ENCODE assay signal across 26 cellular contexts in the genomic region with DNA sequence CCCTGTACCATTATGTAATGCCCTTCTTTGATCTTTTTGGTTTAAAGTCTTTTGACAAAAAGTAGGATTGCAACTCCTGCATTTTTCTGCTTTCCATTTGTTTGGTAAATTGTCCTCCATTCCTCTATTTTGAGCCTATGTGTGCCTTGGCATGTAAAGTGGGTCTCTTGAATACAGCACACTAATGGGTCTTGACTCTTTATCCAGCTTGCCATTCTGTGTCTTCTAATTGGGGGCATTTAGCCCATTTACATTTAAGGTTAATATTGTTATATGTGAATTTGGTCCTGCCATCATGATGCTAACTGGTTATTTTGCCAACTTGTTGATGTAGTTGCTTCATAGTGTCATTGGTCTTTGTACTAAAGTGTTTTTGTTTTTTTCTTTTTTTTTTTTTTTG. TPM values are rescaled to one million over a fixed set of nuclear protein-coding genes. Genes with fewer than 3 reads are reported as not detected.
DNase-seq lines count a peak whose midpoint lies in the region; ATAC-seq, FAIRE-seq and TF ChIP-seq lines count a peak whose summit lies in the region.
"Had no signal": no experiment of that assay in that cellular context is flagged by ENCODE, and none has a peak within 500 bp of the region (broad histone marks: within the 10 kb centered on the region; RNA-seq: fewer than 3 reads in every experiment).

No MANE protein-coding gene starts in this region.

- no peaks in the 10 kb centered on the region for H3K9me1 ChIP-seq in endothelial cell of umbilical vein (replicated peaks; ENCODE audit: control insufficient read depth, extremely low read depth, insufficient read depth, low read length)

- no peak overlapping the region for H2AFZ ChIP-seq in GM12878 (ENCODE audit: control insufficient read depth, low read depth, low read length)
- no peak overlapping the region for H2AFZ ChIP-seq in endothelial cell of umbilical vein (ENCODE audit: low read depth, low read length)

- H3K36me3 Mint-ChIP-seq in activated CD4-positive, alpha-beta T cell treated with anti-CD3 and anti-CD28 coated beads for 36 hours (ENCODE audit: low read depth) = peaks cover 67% of the 10 kb centered on the region

- CTCF ChIA-PET in HEK293 (lab: Yijun Ruan, JAX) = no interaction called here
- CTCF ChIA-PET in GM12878 (lab: Yijun Ruan, JAX) = interaction anchor here (0.7 to 1.3 kb wide), 3 partner anchors 52 to 256 kb away, joined by 3 to 6 read pairs (median 4); no protein-coding TSS in a partner anchor
- CTCF ChIA-PET in endothelial cell of umbilical vein (lab: Charles Lee) = interaction anchor here (0.8 to 2.7 kb wide), 2 partner anchors 9 to 12 kb away, joined by 4 to 7 read pairs; no protein-coding TSS in a partner anchor
- CTCF ChIA-PET in activated CD4-positive, alpha-beta T cell treated with anti-CD3 and anti-CD28 coated beads for 36 hours (lab: Charles Lee) = no interaction called here

- H3K4me1 ChIP-seq in HEK293 (ENCODE audit: control insufficient read depth, insufficient read depth, low read length) = no peaks in the 10 kb centered on the region
- H3K4me1 ChIP-seq in GM12878 (ENCODE audit: control insufficient read depth, insufficient read depth, low read length) = no peaks in the 10 kb centered on the region
- H3K4me1 ChIP-seq in endothelial cell of umbilical vein (ENCODE audit: control insufficient read depth, extremely low read depth, insufficient read depth, low read length) = no peaks in the 10 kb centered on the region
- H3K4me1 ChIP-seq: A549, BE2C had no signal

- no peak for TF ChIP-seq RAD21 in GM12878 (IDR thresholded peaks at IDR 0.05; ENCODE audit: insufficient read depth, low read depth, low read length)

- no peak overlapping the region for H3K4me3 Mint-ChIP-seq in activated CD4-positive, alpha-beta T cell treated with anti-CD3 and anti-CD28 coated beads for 36 hours
- H3K4me3 Mint-ChIP-seq: CD14-positive monocyte had no signal

- FAIRE-seq in GM12878 (lab: Jason Lieb, UNC) = no peak
- peak; percentile 12 for FAIRE-seq in endothelial cell of umbilical vein (lab: Jason Lieb, UNC)
- FAIRE-seq: A549, GM12891, GM19239 had no signal

- H3K79me2 ChIP-seq in GM12878 (ENCODE audit: control insufficient read depth, insufficient read depth, low read length) (no peaks in the 10 kb centered on the region; the same call in 1 of the 2 replicates), endothelial cell of umbilical vein (ENCODE audit: control insufficient read depth, insufficient read depth, low read length) (no peaks in the 10 kb centered on the region)

- in situ Hi-C loops in GM12878 (cut with MboI) = no loop called here

- H3K27ac Mint-ChIP-seq in activated CD4-positive, alpha-beta T cell treated with anti-CD3 and anti-CD28 coated beads for 36 hours = no peak overlapping the region
- H3K27ac Mint-ChIP-seq: CD14-positive monocyte had no signal

- H3K36me3 ChIP-seq in HEK293 (ENCODE audit: control insufficient read depth in 2 of 2, insufficient read depth in 1 of 2, low read length in 2 of 2) = peaks cover 0 to 12% of the 10 kb centered on the region in 2 experiments; a peak in 1 of 3 replicates
- peaks cover 6 to 11% of the 10 kb centered on the region in 2 experiments; a peak in 3 of 4 replicates for H3K36me3 ChIP-seq in GM12878 (ENCODE audit: control insufficient read depth in 2 of 2, insufficient read depth in 2 of 2, low read length in 1 of 2)
- H3K36me3 ChIP-seq in endothelial cell of umbilical vein (ENCODE audit: control insufficient read depth in 2 of 2, extremely low read depth in 1 of 2, insufficient read depth in 2 of 2, low read length in 2 of 2) = no peaks in the 10 kb centered on the region
- H3K36me3 ChIP-seq: BE2C had no signal

- H3K27ac ChIP-seq in HEK293 (ENCODE audit: extremely low read depth, low read depth, low read length) (no peak overlapping the region), GM12878 (ENCODE audit: control insufficient read depth, insufficient read depth) (no peak overlapping the region), endothelial cell of umbilical vein (ENCODE audit: insufficient read depth, low read depth, low read length) (no peak overlapping the region), coronary artery (no peak overlapping the region)
- H3K27ac ChIP-seq: 22Rv1, A549, BLaER1 had no signal

- H3K4me3 ChIP-seq in HEK293 (ENCODE audit: low read depth, low read length) = no peak overlapping the region
- H3K4me3 ChIP-seq in GM12878 = no peak overlapping the region
- no peak overlapping the region for H3K4me3 ChIP-seq in endothelial cell of umbilical vein (replicated peaks in 1 of 3; ENCODE audit: insufficient read depth in 1 of 3, low read depth in 1 of 3, low read length in 3 of 3)
- H3K4me3 ChIP-seq in coronary artery = no peak overlapping the region
- H3K4me3 ChIP-seq: A549 had no signal

- BruUV-seq in GM12878 (replicated peaks; lab: Mats Ljungman, UMichigan) (no TSS peak), endothelial cell of umbilical vein (replicated peaks; lab: Mats Ljungman, UMichigan) (no TSS peak)

- H3K9ac ChIP-seq in GM12878 (ENCODE audit: control insufficient read depth, insufficient read depth, low read length) = no peak overlapping the region
- H3K9ac ChIP-seq in endothelial cell of umbilical vein (replicated peaks; ENCODE audit: extremely low read depth, insufficient read depth, low read length) = no peak overlapping the region
- H3K9ac ChIP-seq: BLaER1 had no signal

- intact Hi-C loops in GM12878 (cut with micrococcal nuclease; ENCODE audit: unreplicated experiment) = no loop called here
- intact Hi-C loops in endothelial cell of umbilical vein (cut with micrococcal nuclease) = no loop called here
- intact Hi-C loops in activated CD4-positive, alpha-beta T cell treated with anti-CD3 and anti-CD28 coated beads for 36 hours (cut with DNase I, micrococcal nuclease) = no loop called here

- DNase-seq in GM12878 (ENCODE audit: low read depth, low spot score) (no peak), endothelial cell of umbilical vein (ENCODE audit: low read depth, low spot score) (no peak), coronary artery (ENCODE audit: low spot score) (no peak)
- DNase-seq in activated CD4-positive, alpha-beta T cell treated with anti-CD3 and anti-CD28 coated beads for 36 hours = no peak
- DNase-seq: AML-193; BE2C; C1 segment of cervical spinal cord; CD4-positive, alpha-beta memory T cell; CD4-positive, CD25-positive, alpha-beta regulatory T cell; CD8-positive, alpha-beta memory T cell; COR-L47; DMS 273 treated with DMSO at 0.1 percent for 48 hours; DMS153; DMS53; DMS79; DND-41; EL; GDM1 had no signal

- RAD21 ChIA-PET in GM12878 (lab: Charles Lee; ENCODE audit: unreplicated experiment) = no interaction called here

- H3K9me3 Mint-ChIP-seq in activated CD4-positive, alpha-beta T cell treated with anti-CD3 and anti-CD28 coated beads for 36 hours (ENCODE audit: low read depth) = peaks cover 19% of the 10 kb centered on the region

- no peak for TF ChIP-seq POLR2A in GM12878 (IDR thresholded peaks at IDR 0.05; ENCODE audit: low read depth, low read length)
- no peak for TF ChIP-seq POLR2A in endothelial cell of umbilical vein (IDR thresholded peaks at IDR 0.05; ENCODE audit: low read depth, low read length)

- H3K4me2 ChIP-seq in GM12878 (ENCODE audit: control insufficient read depth, insufficient read depth) = no peak overlapping the region
- no peak overlapping the region for H3K4me2 ChIP-seq in endothelial cell of umbilical vein (ENCODE audit: insufficient read depth, low read length)
- H3K4me2 ChIP-seq: A549, BLaER1 had no signal

- dilution Hi-C loops in endothelial cell of umbilical vein (cut with MboI; ENCODE audit: extremely low pct_ligation_motif_present, low sequenced_read_pairs) = no loop called here

- POLR2A ChIA-PET in HEK293 (lab: Yijun Ruan, JAX) = no interaction called here
- POLR2A ChIA-PET in GM12878 (lab: Charles Lee) = interaction anchor here (0.6 to 0.7 kb wide), 3 partner anchors 21 to 188 kb away, joined by 3 to 4 read pairs (median 4); no protein-coding TSS in a partner anchor
- POLR2A ChIA-PET in endothelial cell of umbilical vein (lab: Charles Lee) = no interaction called here
- POLR2A ChIA-PET in activated CD4-positive, alpha-beta T cell treated with anti-CD3 and anti-CD28 coated beads for 36 hours (lab: Charles Lee) = no interaction called here

- ATAC-seq in GM12878 = no peak
- no peak for ATAC-seq in GM21528 (IDR thresholded peaks at IDR 0.05; ENCODE audit: low FRiP score, unreplicated experiment)
- no peak for ATAC-seq in activated CD4-positive, alpha-beta T cell treated with anti-CD3 and anti-CD28 coated beads for 36 hours
- ATAC-seq: A549 had no signal

- H3K27me3 ChIP-seq in GM12878 (replicated peaks in 1 of 2; ENCODE audit: control insufficient read depth in 2 of 2, insufficient read depth in 2 of 2, low read length in 1 of 2) (no peaks in the 10 kb centered on the region), endothelial cell of umbilical vein (ENCODE audit: control insufficient read depth in 2 of 2, insufficient read depth in 2 of 2, low read length in 2 of 2) (no peaks in the 10 kb centered on the region)
- H3K27me3 ChIP-seq: BE2C, BLaER1 had no signal

- H3K4me1 Mint-ChIP-seq in activated CD4-positive, alpha-beta T cell treated with anti-CD3 and anti-CD28 coated beads for 36 hours = peaks cover 4% of the 10 kb centered on the region

- TF ChIP-seq CTCF in HEK293 (tag by site-specific recombination; IDR thresholded peaks at IDR 0.05) (no peak), GM12878 (IDR thresholded peaks at IDR 0.05 in 2 of 3, conservative IDR thresholded peaks at IDR 0.05 in 1 of 3; ENCODE audit: control insufficient read depth in 2 of 3, extremely low read depth in 1 of 3, insufficient read depth in 1 of 3, low read depth in 3 of 3, low read length in 3 of 3) (no peak), endothelial cell of umbilical vein (IDR thresholded peaks at IDR 0.05; ENCODE audit: extremely low read depth in 1 of 2, insufficient read depth in 1 of 2, low read depth in 1 of 2, low read length in 2 of 2) (no peak), coronary artery (IDR thresholded peaks at IDR 0.05) (no peak)

- H3K9me3 ChIP-seq in HEK293 (ENCODE audit: control insufficient read depth, insufficient read depth, low read depth, low read length) = no peaks in the 10 kb centered on the region
- H3K9me3 ChIP-seq in GM12878 (replicated peaks; ENCODE audit: control insufficient read depth, insufficient read depth, low read length) = peaks cover 11% of the 10 kb centered on the region; the same call in 2 of the 3 replicates
- no peaks in the 10 kb centered on the region for H3K9me3 ChIP-seq in endothelial cell of umbilical vein (replicated peaks; ENCODE audit: control insufficient read depth, insufficient read depth, low read length)
- H3K9me3 ChIP-seq: BE2C had no signal

- H3K27me3 Mint-ChIP-seq in activated CD4-positive, alpha-beta T cell treated with anti-CD3 and anti-CD28 coated beads for 36 hours = no peaks in the 10 kb centered on the region
- H3K27me3 Mint-ChIP-seq: CD4-positive, alpha-beta memory T cell; CD4-positive, CD25-positive, alpha-beta regulatory T cell; CD8-positive, alpha-beta memory T cell had no signal

- SMC1A ChIA-PET in GM12878 (lab: Charles Lee; ENCODE audit: uncharacterized antibody, unreplicated experiment) = interaction anchor here (0.6 to 2.8 kb wide), 9 partner anchors 9 to 137 kb away, joined by 3 to 7 read pairs (median 5); no protein-coding TSS in a partner anchor

- H4K20me1 ChIP-seq in GM12878 (ENCODE audit: control insufficient read depth, insufficient read depth) = no peaks in the 10 kb centered on the region
- no peaks in the 10 kb centered on the region for H4K20me1 ChIP-seq in endothelial cell of umbilical vein (replicated peaks; ENCODE audit: control insufficient read depth, extremely low read depth, insufficient read depth, low read length)
- H4K20me1 ChIP-seq: BLaER1 had no signal

- no peak for TF ChIP-seq EP300 in GM12878 (IDR thresholded peaks at IDR 0.05; ENCODE audit: borderline replicate concordance in 1 of 2, control insufficient read depth in 1 of 2, low read depth in 2 of 2, low read length in 2 of 2)

RNA-seq across cellular contexts. Expression of gene CMC1, which starts 32.4 kb away (rescaled TPM):
- total RNA-seq in GM12878 (2013; cell fraction: nucleolus; rRNA removed) = 59.0 and 65.7 TPM in 2 replicates
- 12.3 and 13.8 TPM in 2 replicates for total RNA-seq in GM12878 (2014; rRNA removed)
- 15.9 and 16.2 TPM in 2 replicates for total RNA-seq in GM12878 (2014; rRNA removed; fragmentation: Illumina TruSeq; extraction: Trizol)
- total RNA-seq in GM12878 (2021) = 22.9 and 27.1 TPM in 2 replicates
- 13.4 TPM for polyA plus RNA-seq in GM12878 (2011; ENCODE audit: low read depth)
- polyA plus RNA-seq in GM12878 (2011; rRNA removed) = 84.3 and 148 TPM in 2 replicates
- 25.1 and 25.6 TPM in 2 replicates for polyA plus RNA-seq in GM12878 (2011; cell fraction: cytosol; rRNA removed)
- 38.7 and 50.8 TPM in 2 replicates for polyA plus RNA-seq in GM12878 (2011; cell fraction: nucleus; rRNA removed)
- 24.4 and 28.2 TPM in 2 replicates for polyA plus RNA-seq in GM12878 (2012)
- 13.0 and 16.3 TPM in 2 replicates for polyA plus RNA-seq in GM12878 (2014; fragmentation: Illumina TruSeq; extraction: Trizol)
- polyA plus RNA-seq in GM12878 (2014; fragmentation: Nextera tagmentation; extraction: Ambion mirVana) = 10 to 100 TPM; 26.9 to 41.2 TPM
- 31.4 and 32.6 TPM in 2 replicates for polyA plus RNA-seq in GM12878 (2014; rRNA removed)
- polyA plus RNA-seq in GM12878 (2016; fragmentation: Nextera tagmentation; extraction: Ambion mirVana) = 100 to 1,000 TPM in 1 of 2 experiments, 10 to 100 TPM in 1; 94.4 to 118 TPM
- polyA minus RNA-seq in GM12878 (2011; rRNA and poly(A)+ RNA removed) = 13.3 and 15.8 TPM in 2 replicates
- 10.4 and 23.9 TPM in 2 replicates for polyA minus RNA-seq in GM12878 (2011; cell fraction: cytosol; rRNA and poly(A)+ RNA removed)
- polyA minus RNA-seq in GM12878 (2011; cell fraction: nucleus; rRNA and poly(A)+ RNA removed) = 52.2 and 85.2 TPM in 2 replicates
- 15.3 and 18.6 TPM in 2 replicates for total RNA-seq in endothelial cell of umbilical vein
- 9.0 and 13.1 TPM in 2 replicates for polyA plus RNA-seq in endothelial cell of umbilical vein
- polyA plus RNA-seq in endothelial cell of umbilical vein (2011; cell fraction: cytosol; rRNA removed) = 16.2 and 17.5 TPM in 2 replicates
- polyA plus RNA-seq in endothelial cell of umbilical vein (2011; cell fraction: nucleus; rRNA removed) = 12.5 and 15.5 TPM in 2 replicates
- polyA plus RNA-seq in endothelial cell of umbilical vein (2012) = 26.7 and 29.4 TPM in 2 replicates
- polyA minus RNA-seq in endothelial cell of umbilical vein = 3.0 and 3.4 TPM in 2 replicates
- 12.1 TPM for polyA minus RNA-seq in endothelial cell of umbilical vein (2011; cell fraction: cytosol; rRNA and poly(A)+ RNA removed)
- 14.3 and 15.1 TPM in 2 replicates for polyA minus RNA-seq in endothelial cell of umbilical vein (2011; cell fraction: nucleus; rRNA and poly(A)+ RNA removed)
- total RNA-seq in activated CD4-positive, alpha-beta T cell treated with anti-CD3 and anti-CD28 coated beads for 36 hours = 10 to 100 TPM; 21.6 to 28.3 TPM

Comparison
In these comparisons a context has a peak if more than half of its experiments do, and no peak if none do; other contexts are left out.
1. CTCF ChIA-PET loops: an anchor here in GM12878 (0.7 to 1.3 kb wide) and endothelial cell of umbilical vein (0.8 to 2.7 kb wide); none called in HEK293 and activated CD4-positive, alpha-beta T cell treated with anti-CD3 and anti-CD28 coated beads for 36 hours.